ENCODE assay signal across 1 cellular context in genomic region chr17:50201226-50201854, GRCh38.
A peak's percentile ranks its signal among the peaks of the same experiment; 100 is the strongest.
TF ChIP-seq lines count a peak whose summit lies in the region.

Gene COL1A1, minus strand, starts transcription at chr17:50201631. Its CDS starts 118 bp downstream, at chr17:50201513.

TF ChIP-seq in SK-N-SH, 30 proteins besides CTCF, POLR2A, EP300 and RAD21 (continued from another document):
- TF ChIP-seq REST (IDR thresholded peaks at IDR 0.05; ENCODE audit: low read depth, low read length) (peak; percentile 79), CHD2 (IDR thresholded peaks at IDR 0.05; ENCODE audit: low read length, partially characterized antibody) (peak; percentile 9), SIN3A (IDR thresholded peaks at IDR 0.05; ENCODE audit: borderline replicate concordance, low read depth, low read length) (peak; percentile 98), MEF2A (IDR thresholded peaks at IDR 0.05; ENCODE audit: borderline replicate concordance, low read depth) (no peak), FOXM1 (IDR thresholded peaks at IDR 0.05; ENCODE audit: low read depth) (no peak), SMC3 (IDR thresholded peaks at IDR 0.05; ENCODE audit: low read depth, low read length) (peak; percentile 13; the same call in 1 of the 2 replicates), USF2 (IDR thresholded peaks at IDR 0.05; ENCODE audit: borderline replicate concordance, low read depth, low read length) (no peak)
